Comparison of ENCODE assay signal across 27 cellular contexts in genomic region chr15:55337160-55337559, GRCh38.
"Had no signal": no experiment of that assay in that cellular context is flagged by ENCODE, and none has a peak within 500 bp of the region (broad histone marks: within the 10 kb centered on the region; RNA-seq: fewer than 3 reads in every experiment).

No MANE protein-coding gene starts in this region.

- H3K27ac ChIP-seq: brain microvascular endothelial cell, colonic mucosa, foreskin keratinocyte, gastrocnemius medialis, heart left ventricle had no signal

- H3K4me1 Mint-ChIP-seq: activated CD4-positive, alpha-beta T cell treated with anti-CD3 and anti-CD28 coated beads for 36 hours; activated CD4-positive, alpha-beta T cell treated with anti-CD3 and anti-CD28 coated beads, Interleukin-2, amount 10 ng/mL, durations not matched to agents 24 days and 14 days; activated CD8-positive, alpha-beta memory T cell treated with anti-CD3 and anti-CD28 coated beads, Interleukin-2, amount 10 ng/mL, durations not matched to agents 7 days and 5 days had no signal

- H3K4me3 Mint-ChIP-seq: activated CD4-positive, alpha-beta memory T cell treated with anti-CD3 and anti-CD28 coated beads for 36 hours; activated CD4-positive, alpha-beta T cell treated with anti-CD3 and anti-CD28 coated beads for 36 hours; activated CD4-positive, alpha-beta T cell treated with anti-CD3 and anti-CD28 coated beads, Interleukin-2, amount 10 ng/mL, durations not matched to agents 24 days and 14 days; activated CD8-positive, alpha-beta memory T cell treated with anti-CD3 and anti-CD28 coated beads, Interleukin-2, amount 10 ng/mL, durations not matched to agents 7 days and 5 days; activated CD8-positive, alpha-beta T cell treated with anti-CD3 and anti-CD28 coated beads, Interleukin-2, amount 10 ng/mL, durations not matched to agents 7 days and 5 days; activated naive CD8-positive, alpha-beta T cell; activated T-cell treated with anti-CD3 and anti-CD28 coated beads, Interleukin-2, amount 50 U/mL, for 72 hours had no signal

- H3K9me3 ChIP-seq: colonic mucosa, gastrocnemius medialis, heart left ventricle had no signal

- FAIRE-seq: astrocyte had no signal

- H3K4me1 ChIP-seq: colonic mucosa, foreskin keratinocyte, gastrocnemius medialis, heart left ventricle had no signal

- H3K36me3 ChIP-seq: colonic mucosa had no signal

- H3K9me3 Mint-ChIP-seq: activated CD4-positive, alpha-beta memory T cell treated with anti-CD3 and anti-CD28 coated beads for 36 hours; activated CD4-positive, alpha-beta T cell treated with anti-CD3 and anti-CD28 coated beads, Interleukin-2, amount 10 ng/mL, durations not matched to agents 24 days and 14 days; activated T-cell treated with anti-CD3 and anti-CD28 coated beads, Interleukin-2, amount 50 U/mL, for 72 hours had no signal

- H3K27ac Mint-ChIP-seq: activated CD4-positive, alpha-beta memory T cell treated with anti-CD3 and anti-CD28 coated beads for 36 hours; activated CD4-positive, alpha-beta T cell treated with anti-CD3 and anti-CD28 coated beads for 36 hours; activated CD4-positive, alpha-beta T cell treated with anti-CD3 and anti-CD28 coated beads, Interleukin-2, amount 10 ng/mL, durations not matched to agents 24 days and 14 days; activated CD8-positive, alpha-beta memory T cell treated with anti-CD3 and anti-CD28 coated beads, Interleukin-2, amount 10 ng/mL, durations not matched to agents 7 days and 5 days; activated CD8-positive, alpha-beta T cell treated with anti-CD3 and anti-CD28 coated beads, Interleukin-2, amount 10 ng/mL, durations not matched to agents 7 days and 5 days; activated naive CD8-positive, alpha-beta T cell; activated T-cell treated with anti-CD3 and anti-CD28 coated beads, Interleukin-2, amount 50 U/mL, for 72 hours had no signal

- H3K4me3 ChIP-seq: colonic mucosa, gastrocnemius medialis, heart left ventricle had no signal

- H3K27me3 ChIP-seq: brain microvascular endothelial cell, colonic mucosa, foreskin keratinocyte, gastrocnemius medialis, heart left ventricle had no signal

- DNase-seq: activated CD4-positive, alpha-beta memory T cell treated with anti-CD3 and anti-CD28 coated beads for 36 hours; activated CD4-positive, alpha-beta T cell treated with anti-CD3 and anti-CD28 coated beads for 36 hours; activated CD4-positive, alpha-beta T cell treated with anti-CD3 and anti-CD28 coated beads, Interleukin-2, amount 10 ng/mL, durations not matched to agents 24 days and 14 days; activated CD4-positive, CD25-positive, alpha-beta regulatory T cell; activated CD4-positive, CD25-positive, alpha-beta regulatory T cell treated with anti-CD3 and anti-CD28 coated beads, Interleukin-2, amount 50 U/mL, for 72 hours; activated CD8-positive, alpha-beta memory T cell treated with anti-CD3 and anti-CD28 coated beads, Interleukin-2, amount 10 ng/mL, durations not matched to agents 7 days and 5 days; activated CD8-positive, alpha-beta memory T cell treated with anti-CD3 and anti-CD28 coated beads, Interleukin-2, amount 50 U/mL, for 4 hours; activated CD8-positive, alpha-beta T cell treated with anti-CD3 and anti-CD28 coated beads, Interleukin-2, amount 10 ng/mL, durations not matched to agents 7 days and 5 days; activated effector memory CD4-positive, alpha-beta T cell treated with Interleukin-2 at 50 U/mL for 16 hours; activated gamma-delta T cell treated with Interleukin-2 at 50 U/mL for 16 hours; activated naive CD4-positive, alpha-beta T cell treated with anti-CD3 and anti-CD28 coated beads, Interleukin-2, amount 50 U/mL, for 16 hours; activated naive CD4-positive, alpha-beta T cell treated with Interleukin-2 at 50 U/mL for 16 hours; activated T-cell treated with anti-CD3 and anti-CD28 coated beads, Interleukin-2, amount 50 U/mL, for 1 hour; activated T-cell treated with anti-CD3 and anti-CD28 coated beads, Interleukin-2, amount 50 U/mL, for 72 hours; amniotic stem cell; anterior cingulate cortex; brain microvascular endothelial cell; caudate nucleus; colonic mucosa; effector CD8-positive, alpha-beta T cell; foreskin keratinocyte; gastrocnemius medialis; glutamatergic neuron; heart left ventricle; T-helper 2 cell had no signal

- H3K27me3 Mint-ChIP-seq: activated CD4-positive, alpha-beta memory T cell treated with anti-CD3 and anti-CD28 coated beads for 36 hours; activated CD4-positive, alpha-beta T cell treated with anti-CD3 and anti-CD28 coated beads for 36 hours; activated CD4-positive, alpha-beta T cell treated with anti-CD3 and anti-CD28 coated beads, Interleukin-2, amount 10 ng/mL, durations not matched to agents 24 days and 14 days; activated CD8-positive, alpha-beta memory T cell treated with anti-CD3 and anti-CD28 coated beads, Interleukin-2, amount 10 ng/mL, durations not matched to agents 7 days and 5 days; activated naive CD8-positive, alpha-beta T cell had no signal
